11 cellular contexts compared by ENCODE assay signal in the genomic region with DNA sequence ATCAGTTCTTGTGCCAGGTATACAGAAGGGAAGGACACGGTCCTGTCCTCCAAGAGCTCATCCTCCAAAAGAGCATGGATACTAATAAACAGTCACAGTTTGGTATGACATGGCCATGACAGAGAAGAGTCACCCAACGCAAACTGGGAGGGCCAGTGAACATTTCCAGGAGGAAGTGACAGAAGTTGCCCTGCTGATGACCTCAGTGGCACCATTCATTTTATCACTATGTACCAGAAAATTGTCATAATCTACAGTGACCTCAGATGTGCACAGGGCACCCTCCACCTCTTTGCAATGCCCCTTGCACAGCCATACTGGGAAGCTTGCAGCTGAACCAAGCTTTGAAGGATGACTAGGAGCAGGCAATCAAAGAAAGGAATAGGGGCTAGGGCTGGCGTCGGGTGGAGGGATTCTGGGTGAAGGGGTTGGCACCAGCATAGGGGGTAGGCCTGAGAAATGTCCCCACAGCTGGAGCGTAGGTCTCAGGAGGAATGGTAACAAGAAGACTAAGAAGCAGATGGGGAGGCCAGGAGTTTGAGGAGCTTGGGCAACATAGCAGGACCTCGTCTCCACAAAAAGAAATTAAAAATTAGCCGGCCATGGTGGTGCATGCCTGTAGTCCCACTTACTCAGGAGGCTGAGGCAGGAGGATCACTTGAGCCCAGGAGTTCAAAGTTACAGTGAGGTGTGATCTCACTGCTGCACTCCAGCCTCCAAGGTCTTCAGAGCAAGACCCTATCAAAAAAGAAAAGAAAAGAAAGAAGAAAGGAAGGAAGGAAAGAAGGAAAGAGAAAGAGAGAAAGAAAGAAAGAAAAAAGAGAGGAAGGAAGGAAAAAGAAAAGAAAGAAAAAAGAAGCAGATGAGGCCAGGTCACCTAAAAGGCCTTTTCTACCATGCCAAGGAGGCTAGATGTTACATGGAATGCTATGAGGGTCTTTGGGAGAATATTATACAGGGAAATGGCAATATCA.
DNase-seq lines count a peak whose midpoint lies in the region; ATAC-seq and TF ChIP-seq lines count a peak whose summit lies in the region.
"Had no signal": no experiment of that assay in that cellular context is flagged by ENCODE, and none has a peak within 500 bp of the region (broad histone marks: within the 10 kb centered on the region; RNA-seq: fewer than 3 reads in every experiment).

No MANE protein-coding gene starts in this region.

- POLR2A ChIA-PET in HEK293T (lab: Yijun Ruan, JAX): no interaction called here

- CTCF ChIA-PET in HEK293T (lab: Yijun Ruan, JAX): interaction anchor here (0.6 to 4.2 kb wide), 9 partner anchors 8 to 186 kb away, joined by 3 to 27 read pairs (median 5); no protein-coding TSS in a partner anchor

- H3K9me3 ChIP-seq in lower lobe of right lung (no peaks in the 10 kb centered on the region), tibial artery (no peaks in the 10 kb centered on the region)

- H3K27me3 ChIP-seq in lower lobe of right lung (ENCODE audit: low read depth) (no peaks in the 10 kb centered on the region), tibial artery (no peaks in the 10 kb centered on the region)

- intact Hi-C loops in Right ventricle myocardium superior (cut with DNase I): loop anchor here (10.0 kb wide), 1 partner anchor 107 kb away; no protein-coding TSS in a partner anchor
- intact Hi-C loops in left ventricle myocardium superior (cut with micrococcal nuclease): loop anchor here (10.0 kb wide), 1 partner anchor 127 kb away; no protein-coding TSS in a partner anchor
- intact Hi-C loops in activated T-helper 1 cell treated with anti-CD3 and anti-CD28 coated beads, Interleukin-12 subunit alpha, Interleukin-12 subunit beta, Interleukin-2, Interleukin-4 antibody, amounts not matched to agents 30 ng/mL and 10 ng/mL and 1 ng/mL, durations not matched to agents 14 hours and 24 hours and 36 hours (cut with micrococcal nuclease): loop anchor here (2.0 kb wide), 2 partner anchors 189 to 435 kb away; a partner anchor contains a TSS
- intact Hi-C loops in lower lobe of right lung (cut with DNase I): loop anchor here (10.0 kb wide), 1 partner anchor 317 kb away; no protein-coding TSS in a partner anchor
- intact Hi-C loops in tibial artery (cut with DNase I; ENCODE audit: low total_unique reads): loop anchor here (2.0 to 10.0 kb wide), 3 partner anchors 61 to 317 kb away; no protein-coding TSS in a partner anchor

- H3K36me3 Mint-ChIP-seq in activated T-helper 1 cell treated with anti-CD3 and anti-CD28 coated beads, Interleukin-12 subunit alpha, Interleukin-12 subunit beta, Interleukin-2, Interleukin-4 antibody, amounts not matched to agents 30 ng/mL and 10 ng/mL and 1 ng/mL, durations not matched to agents 14 hours and 24 hours and 36 hours (ENCODE audit: low read depth): peaks cover 13% of the 10 kb centered on the region

- H3K36me3 ChIP-seq in lower lobe of right lung: no peaks in the 10 kb centered on the region
- H3K36me3 ChIP-seq in tibial artery: no peaks in the 10 kb centered on the region

- H3K27me3 Mint-ChIP-seq in activated T-helper 1 cell treated with anti-CD3 and anti-CD28 coated beads, Interleukin-12 subunit alpha, Interleukin-12 subunit beta, Interleukin-2, Interleukin-4 antibody, amounts not matched to agents 30 ng/mL and 10 ng/mL and 1 ng/mL, durations not matched to agents 14 hours and 24 hours and 36 hours (ENCODE audit: insufficient read depth): peaks cover 8% of the 10 kb centered on the region

- peaks cover 22% of the 10 kb centered on the region for H3K4me1 ChIP-seq in lower lobe of right lung
- peaks cover 4 to 51% (median 35%) of the 10 kb centered on the region in 4 donors for H3K4me1 ChIP-seq in tibial artery

- DNase-seq in Right ventricle myocardium superior (no peak), left ventricle myocardium superior (no peak), lower lobe of right lung (no peak), tibial artery (no peak), HEK293T (ENCODE audit: extremely low spot score) (no peak)
- no peak for DNase-seq in activated T-helper 1 cell treated with anti-CD3 and anti-CD28 coated beads, Interleukin-12 subunit alpha, Interleukin-12 subunit beta, Interleukin-2, Interleukin-4 antibody, amounts not matched to agents 30 ng/mL and 10 ng/mL and 1 ng/mL, durations not matched to agents 14 hours and 24 hours and 36 hours (ENCODE audit: low spot score)
- DNase-seq: activated CD4-positive, alpha-beta T cell treated with anti-CD3 and anti-CD28 coated beads, Interleukin-2, amount 50 U/mL, for 1 hour; KBM-7; NCI-H2081 treated with DMSO at 0.1 percent for 48 hours had no signal

- H3K9me3 Mint-ChIP-seq in activated T-helper 1 cell treated with anti-CD3 and anti-CD28 coated beads, Interleukin-12 subunit alpha, Interleukin-12 subunit beta, Interleukin-2, Interleukin-4 antibody, amounts not matched to agents 30 ng/mL and 10 ng/mL and 1 ng/mL, durations not matched to agents 14 hours and 24 hours and 36 hours: no peaks in the 10 kb centered on the region

- no peak overlapping the region for H3K4me3 ChIP-seq in lower lobe of right lung
- no peak overlapping the region for H3K4me3 ChIP-seq in tibial artery

- peak overlapping the region; percentile 71 for H3K27ac Mint-ChIP-seq in activated T-helper 1 cell treated with anti-CD3 and anti-CD28 coated beads, Interleukin-12 subunit alpha, Interleukin-12 subunit beta, Interleukin-2, Interleukin-4 antibody, amounts not matched to agents 30 ng/mL and 10 ng/mL and 1 ng/mL, durations not matched to agents 14 hours and 24 hours and 36 hours

- no peak overlapping the region for H3K4me3 Mint-ChIP-seq in activated T-helper 1 cell treated with anti-CD3 and anti-CD28 coated beads, Interleukin-12 subunit alpha, Interleukin-12 subunit beta, Interleukin-2, Interleukin-4 antibody, amounts not matched to agents 30 ng/mL and 10 ng/mL and 1 ng/mL, durations not matched to agents 14 hours and 24 hours and 36 hours

- ATAC-seq in Right ventricle myocardium superior (ENCODE audit: poor library complexity) (peak; percentile 7), left ventricle myocardium superior (no peak), lower lobe of right lung (peak; percentile 25 to 36), GM21367 (IDR thresholded peaks at IDR 0.05; ENCODE audit: unreplicated experiment) (no peak), GM19328 (IDR thresholded peaks at IDR 0.05; ENCODE audit: unreplicated experiment) (no peak)

- peaks cover 93% of the 10 kb centered on the region for H3K4me1 Mint-ChIP-seq in activated T-helper 1 cell treated with anti-CD3 and anti-CD28 coated beads, Interleukin-12 subunit alpha, Interleukin-12 subunit beta, Interleukin-2, Interleukin-4 antibody, amounts not matched to agents 30 ng/mL and 10 ng/mL and 1 ng/mL, durations not matched to agents 14 hours and 24 hours and 36 hours (ENCODE audit: low read depth)

- H3K27ac ChIP-seq in lower lobe of right lung: no peak overlapping the region
- H3K27ac ChIP-seq in tibial artery: peak overlapping the region; percentile 61 to 65

- TF ChIP-seq CTCF in lower lobe of right lung (IDR thresholded peaks at IDR 0.05): no peak
- TF ChIP-seq CTCF in tibial artery (IDR thresholded peaks at IDR 0.05): no peak

TF ChIP-seq in HEK293T, 16 proteins besides CTCF, POLR2A, EP300 and RAD21:
- TF ChIP-seq FOXA1 (IDR thresholded peaks at IDR 0.05) (no peak), NFRKB (IDR thresholded peaks at IDR 0.05) (no peak), HDGF (IDR thresholded peaks at IDR 0.05; ENCODE audit: borderline replicate concordance) (no peak), ZNF384 (IDR thresholded peaks at IDR 0.05) (no peak), SUZ12 (IDR thresholded peaks at IDR 0.05) (no peak), TARDBP (IDR thresholded peaks at IDR 0.05) (no peak), L3MBTL2 (conservative IDR thresholded peaks at IDR 0.05) (no peak), ARNT (IDR thresholded peaks at IDR 0.05) (no peak), FOXM1 (IDR thresholded peaks at IDR 0.05; ENCODE audit: borderline replicate concordance) (no peak), ELF4 (IDR thresholded peaks at IDR 0.05) (no peak), CTBP1 (IDR thresholded peaks at IDR 0.05; ENCODE audit: borderline replicate concordance) (no peak), LEF1 (IDR thresholded peaks at IDR 0.05; ENCODE audit: borderline replicate concordance) (no peak), FOXK2 (IDR thresholded peaks at IDR 0.05) (no peak), BHLHE40 (IDR thresholded peaks at IDR 0.05; ENCODE audit: borderline replicate concordance) (no peak), SP1 (IDR thresholded peaks at IDR 0.05) (no peak)
- TF ChIP-seq, protein P1, sequence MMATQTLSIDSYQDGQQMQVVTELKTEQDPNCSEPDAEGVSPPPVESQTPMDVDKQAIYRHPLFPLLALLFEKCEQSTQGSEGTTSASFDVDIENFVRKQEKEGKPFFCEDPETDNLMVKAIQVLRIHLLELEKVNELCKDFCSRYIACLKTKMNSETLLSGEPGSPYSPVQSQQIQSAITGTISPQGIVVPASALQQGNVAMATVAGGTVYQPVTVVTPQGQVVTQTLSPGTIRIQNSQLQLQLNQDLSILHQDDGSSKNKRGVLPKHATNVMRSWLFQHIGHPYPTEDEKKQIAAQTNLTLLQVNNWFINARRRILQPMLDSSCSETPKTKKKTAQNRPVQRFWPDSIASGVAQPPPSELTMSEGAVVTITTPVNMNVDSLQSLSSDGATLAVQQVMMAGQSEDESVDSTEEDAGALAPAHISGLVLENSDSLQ (IDR thresholded peaks at IDR 0.05): no peak
TF ChIP-seq in HEK293T: peak in this region for 0.

Comparison
In these comparisons a context has a peak if more than half of its experiments do, and no peak if none do; other contexts are left out.
1. ATAC-seq: peak in Right ventricle myocardium superior (single experiment) and lower lobe of right lung (2 of 2); none in left ventricle myocardium superior (single experiment), GM21367 (single experiment) and GM19328 (single experiment).